In the genomic region with DNA sequence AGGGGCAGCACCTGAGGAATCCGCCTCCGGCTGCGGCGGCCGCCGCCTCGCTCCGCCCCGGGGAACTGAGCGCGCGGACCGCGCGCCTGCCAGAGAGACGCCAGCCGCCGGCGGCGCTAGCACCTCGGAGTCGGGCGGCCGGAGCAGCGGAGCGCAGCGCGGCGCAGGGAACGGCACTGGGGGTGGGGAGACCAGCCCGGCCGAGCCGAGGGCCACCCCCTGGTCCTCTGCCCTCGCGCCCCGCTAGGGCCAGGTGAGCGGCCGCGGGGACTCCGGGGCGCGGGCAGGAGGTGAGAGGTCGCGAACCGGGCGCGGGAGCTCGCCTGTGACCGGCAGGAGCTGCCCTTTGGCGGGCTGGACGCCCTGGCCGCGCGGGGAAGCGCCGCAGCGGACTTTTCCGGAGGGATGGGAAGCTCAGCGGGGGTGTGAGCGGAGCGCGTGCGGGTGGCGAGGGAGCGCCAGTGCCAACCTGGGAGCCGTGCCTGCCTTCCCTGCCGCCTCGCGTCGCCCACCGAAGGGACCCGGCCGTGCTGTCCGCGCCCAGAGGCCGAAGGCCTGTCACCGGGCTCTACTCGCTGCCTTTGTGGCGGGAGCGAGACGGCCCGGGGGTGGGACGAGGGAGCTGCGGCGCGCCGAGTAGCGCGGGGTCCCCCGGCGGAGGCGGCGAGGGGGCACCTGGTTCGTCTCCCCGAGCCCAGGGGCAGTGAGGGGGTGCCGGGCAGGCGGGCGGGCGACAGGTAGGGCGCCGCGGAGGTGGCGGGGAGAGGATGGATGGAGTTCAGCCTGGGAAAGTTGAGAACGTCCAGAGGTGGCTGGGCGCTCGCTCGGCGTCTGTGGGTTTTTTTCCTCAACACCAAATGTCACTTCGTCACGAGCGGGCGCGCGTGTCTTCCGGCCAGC, we compare ENCODE assay signal across 8 cellular contexts. TPM values are rescaled to one million over a fixed set of nuclear protein-coding genes. Genes with fewer than 3 reads are reported as not detected.
DNase-seq lines count a peak whose midpoint lies in the region; ATAC-seq and TF ChIP-seq lines count a peak whose summit lies in the region.

A gene (plus strand): TSS at position 92 of the 900 bp plus-strand sequence. CDS start 141,287 bp downstream, outside the sequence.

- H3K9me3 ChIP-seq in BE2C = no peaks in the 10 kb centered on the region

- H3K36me3 ChIP-seq in BE2C = no peaks in the 10 kb centered on the region
- H3K36me3 ChIP-seq in kidney epithelial cell (ENCODE audit: control insufficient read depth, insufficient read depth, low read length) = no peaks in the 10 kb centered on the region

- TF ChIP-seq CTCF in BE2C (IDR thresholded peaks at IDR 0.05; ENCODE audit: low read depth, low read length) (no peak), kidney epithelial cell (IDR thresholded peaks at IDR 0.05; ENCODE audit: insufficient read depth, low read length, poor library complexity, severe bottlenecking) (no peak)

- H3K27me3 ChIP-seq in BE2C (peaks cover 24% of the 10 kb centered on the region), kidney epithelial cell (ENCODE audit: control insufficient read depth, insufficient read depth, low read length) (peaks cover 6% of the 10 kb centered on the region)

- H3K27ac Mint-ChIP-seq in central memory CD8-positive, alpha-beta T cell (ENCODE audit: low read depth) = no peak within 1 kb of the TSS

- H3K4me1 ChIP-seq in BE2C = no peaks in the 10 kb centered on the region

- H3K4me3 ChIP-seq in BE2C (ENCODE audit: low read depth, low read length) (no peak within 1 kb of the TSS), kidney epithelial cell (ENCODE audit: low read depth, low read length) (peak within 1 kb of the TSS; percentile 76)

- peak; percentile 49 for ATAC-seq in GM21390 (IDR thresholded peaks at IDR 0.05; ENCODE audit: unreplicated experiment)
- ATAC-seq in central memory CD8-positive, alpha-beta T cell (replicated peaks; ENCODE audit: extremely low read depth, poor library complexity, severe bottlenecking) = no peak
- no peak for ATAC-seq in GM21447 (IDR thresholded peaks at IDR 0.05; ENCODE audit: unreplicated experiment)

- no peaks in the 10 kb centered on the region for H3K9me3 Mint-ChIP-seq in central memory CD8-positive, alpha-beta T cell

- DNase-seq in BE2C = peak; percentile 33
- peak; percentile 97 for DNase-seq in NCI-H69 (lab: John Stamatoyannopoulos, UW)
- no peak for DNase-seq in central memory CD8-positive, alpha-beta T cell (ENCODE audit: low spot score in 2 of 2)
- no peak for DNase-seq in kidney epithelial cell (ENCODE audit: low read depth)
- peak in 3 of 4 experiments; percentile 1 to 19 (median 4) for DNase-seq in stimulated activated CD4-positive, alpha-beta T cell treated with anti-CD3 and anti-CD28 coated beads, Interleukin-1b, Interleukin-23, amount 100 ng/mL, for 24 hours (ENCODE audit: low read depth in 4 of 4, low spot score in 1 of 4)
- no peak for DNase-seq in NCI-H2029 (lab: John Stamatoyannopoulos, UW)

- H3K4me1 Mint-ChIP-seq in central memory CD8-positive, alpha-beta T cell = peaks cover 6% of the 10 kb centered on the region

- peaks cover 80% of the 10 kb centered on the region for H3K27me3 Mint-ChIP-seq in central memory CD8-positive, alpha-beta T cell

- H3K4me3 Mint-ChIP-seq in central memory CD8-positive, alpha-beta T cell = peak within 1 kb of the TSS; percentile 56

- H3K36me3 Mint-ChIP-seq in central memory CD8-positive, alpha-beta T cell (ENCODE audit: insufficient read depth) = peaks cover 7% of the 10 kb centered on the region

RNA-seq across cellular contexts. Expression of the gene that starts here (rescaled TPM):
- polyA plus RNA-seq in BE2C (2012; ENCODE audit: insufficient read depth, insufficient read length, low read depth) = 0.83 TPM
- 1.5 and 1.8 TPM in 2 replicates for total RNA-seq in kidney epithelial cell

Comparison
In these comparisons a context has a peak if more than half of its experiments do, and no peak if none do; other contexts are left out.
1. DNase-seq: peak in BE2C (single experiment), NCI-H69 (single experiment) and stimulated activated CD4-positive, alpha-beta T cell treated with anti-CD3 and anti-CD28 coated beads, Interleukin-1b, Interleukin-23, amount 100 ng/mL, for 24 hours (3 of 4); none in central memory CD8-positive, alpha-beta T cell (0 of 2), kidney epithelial cell (single experiment) and NCI-H2029 (single experiment).